13 cellular contexts compared by ENCODE assay signal in genomic region chr6:15907914-15908518, GRCh38.
DNase-seq lines count a peak whose midpoint lies in the region; ATAC-seq and TF ChIP-seq lines count a peak whose summit lies in the region.
"Had no signal": no experiment of that assay in that cellular context is flagged by ENCODE, and none has a peak within 500 bp of the region (broad histone marks: within the 10 kb centered on the region; RNA-seq: fewer than 3 reads in every experiment).

No MANE protein-coding gene starts in this region.

- no peak overlapping the region for H3K4me2 ChIP-seq in SU-DHL-6 (ENCODE audit: low read depth, low read length, poor library complexity, severe bottlenecking)

- H3K9me3 Mint-ChIP-seq in mesothelial cell of epicardium = no peaks in the 10 kb centered on the region
- H3K9me3 Mint-ChIP-seq: activated naive CD8-positive, alpha-beta T cell treated with anti-CD3 and anti-CD28 coated beads, Interleukin-2, amount 10 ng/mL, durations not matched to agents 7 days and 5 days; natural killer cell treated with Interleukin-12 subunit alpha and Interleukin-12 subunit beta and Interleukin-15 and Interleukin-18, amount 100 ng/mL, for 72 hours had no signal

- peaks cover 75% of the 10 kb centered on the region for H3K4me1 Mint-ChIP-seq in mesothelial cell of epicardium

- TF ChIP-seq CTCF in SU-DHL-6 (IDR thresholded peaks at IDR 0.05; ENCODE audit: insufficient read depth, low read length, poor library complexity, severe bottlenecking) (no peak), mesothelial cell of epicardium (IDR thresholded peaks at IDR 0.05; ENCODE audit: unreplicated experiment) (no peak)

- no peaks in the 10 kb centered on the region for H3K27me3 ChIP-seq in SU-DHL-6 (ENCODE audit: low read length)

- H3K79me2 ChIP-seq in SU-DHL-6 (ENCODE audit: insufficient read depth, low read length) = no peaks in the 10 kb centered on the region

- peak; percentile 99 for DNase-seq in DMS153 (lab: John Stamatoyannopoulos, UW)
- peak; percentile 39 for DNase-seq in NCI-H2029 (lab: John Stamatoyannopoulos, UW)
- DNase-seq in mesothelial cell of epicardium (ENCODE audit: low spot score in 2 of 2, unreplicated experiment in 2 of 2) = peak in 1 of 2 experiments; percentile 54
- DNase-seq in stimulated activated CD4-positive, alpha-beta T cell treated with anti-CD3 and anti-CD28 coated beads, Interleukin-12 subunit alpha, Interleukin-12 subunit beta, amount 100 ng/mL, for 4 hours = no peak
- DNase-seq in stimulated activated CD4-positive, alpha-beta T cell treated with anti-CD3 and anti-CD28 coated beads, Interleukin-4, amount 100 ng/mL, for 24 hours = no peak
- no peak for DNase-seq in NCI-H1436 (lab: John Stamatoyannopoulos, UW)
- DNase-seq: activated naive CD8-positive, alpha-beta T cell treated with anti-CD3 and anti-CD28 coated beads, Interleukin-2, amount 10 ng/mL, durations not matched to agents 7 days and 5 days had no signal

- no peak overlapping the region for H3K9ac ChIP-seq in SU-DHL-6 (ENCODE audit: low read length)

- H3K27me3 Mint-ChIP-seq in mesothelial cell of epicardium (ENCODE audit: low read depth) = no peaks in the 10 kb centered on the region
- H3K27me3 Mint-ChIP-seq: activated naive CD8-positive, alpha-beta T cell treated with anti-CD3 and anti-CD28 coated beads, Interleukin-2, amount 10 ng/mL, durations not matched to agents 7 days and 5 days; B cell; natural killer cell treated with Interleukin-12 subunit alpha and Interleukin-12 subunit beta and Interleukin-15 and Interleukin-18, amount 100 ng/mL, for 72 hours had no signal

- H3K36me3 Mint-ChIP-seq in mesothelial cell of epicardium = peaks cover 2% of the 10 kb centered on the region
- H3K36me3 Mint-ChIP-seq: activated naive CD8-positive, alpha-beta T cell treated with anti-CD3 and anti-CD28 coated beads, Interleukin-2, amount 10 ng/mL, durations not matched to agents 7 days and 5 days; natural killer cell treated with Interleukin-12 subunit alpha and Interleukin-12 subunit beta and Interleukin-15 and Interleukin-18, amount 100 ng/mL, for 72 hours had no signal

- H3K9me2 ChIP-seq in SU-DHL-6 (replicated peaks; ENCODE audit: insufficient read depth, low read length) = no peaks in the 10 kb centered on the region

- no peak overlapping the region for H3K27ac ChIP-seq in SU-DHL-6 (ENCODE audit: low read depth, low read length)
- H3K27ac ChIP-seq: coronary artery had no signal

- H4K20me1 ChIP-seq in SU-DHL-6 (ENCODE audit: low read depth, low read length) = no peaks in the 10 kb centered on the region

- no peak overlapping the region for H3K4me3 Mint-ChIP-seq in mesothelial cell of epicardium
- H3K4me3 Mint-ChIP-seq: activated naive CD8-positive, alpha-beta T cell treated with anti-CD3 and anti-CD28 coated beads, Interleukin-2, amount 10 ng/mL, durations not matched to agents 7 days and 5 days; B cell; natural killer cell treated with Interleukin-12 subunit alpha and Interleukin-12 subunit beta and Interleukin-15 and Interleukin-18, amount 100 ng/mL, for 72 hours had no signal

- no peak overlapping the region for H3K4me3 ChIP-seq in SU-DHL-6 (ENCODE audit: insufficient read depth, low read length, poor library complexity, severe bottlenecking)
- H3K4me3 ChIP-seq: coronary artery, skin epidermis had no signal

- peaks cover 10% of the 10 kb centered on the region for H3F3A ChIP-seq in SU-DHL-6 (ENCODE audit: insufficient read depth)

- no peak for ATAC-seq in HG03469 (IDR thresholded peaks at IDR 0.05; ENCODE audit: unreplicated experiment)
- ATAC-seq: natural killer cell treated with Interleukin-12 subunit alpha and Interleukin-12 subunit beta and Interleukin-15 and Interleukin-18, amount 100 ng/mL, for 72 hours had no signal

- no peaks in the 10 kb centered on the region for H3K36me3 ChIP-seq in SU-DHL-6 (ENCODE audit: low read length)

- H2AFZ ChIP-seq in SU-DHL-6 (ENCODE audit: low read depth, low read length, severe bottlenecking) = peak overlapping the region; percentile 27

- peak overlapping the region; percentile 93 for H3K27ac Mint-ChIP-seq in mesothelial cell of epicardium
- H3K27ac Mint-ChIP-seq: activated naive CD8-positive, alpha-beta T cell treated with anti-CD3 and anti-CD28 coated beads, Interleukin-2, amount 10 ng/mL, durations not matched to agents 7 days and 5 days; natural killer cell treated with Interleukin-12 subunit alpha and Interleukin-12 subunit beta and Interleukin-15 and Interleukin-18, amount 100 ng/mL, for 72 hours had no signal

- H3K9me3 ChIP-seq in SU-DHL-6 (ENCODE audit: insufficient read depth, low read length) = no peaks in the 10 kb centered on the region

Comparison
In these comparisons a context has a peak if more than half of its experiments do, and no peak if none do; other contexts are left out.
1. DNase-seq: peak in DMS153 (single experiment) and NCI-H2029 (single experiment); none in stimulated activated CD4-positive, alpha-beta T cell treated with anti-CD3 and anti-CD28 coated beads, Interleukin-12 subunit alpha, Interleukin-12 subunit beta, amount 100 ng/mL, for 4 hours (single experiment), stimulated activated CD4-positive, alpha-beta T cell treated with anti-CD3 and anti-CD28 coated beads, Interleukin-4, amount 100 ng/mL, for 24 hours (single experiment) and NCI-H1436 (single experiment).